Comparison of ENCODE assay signal across 8 cellular contexts in the genomic region with DNA sequence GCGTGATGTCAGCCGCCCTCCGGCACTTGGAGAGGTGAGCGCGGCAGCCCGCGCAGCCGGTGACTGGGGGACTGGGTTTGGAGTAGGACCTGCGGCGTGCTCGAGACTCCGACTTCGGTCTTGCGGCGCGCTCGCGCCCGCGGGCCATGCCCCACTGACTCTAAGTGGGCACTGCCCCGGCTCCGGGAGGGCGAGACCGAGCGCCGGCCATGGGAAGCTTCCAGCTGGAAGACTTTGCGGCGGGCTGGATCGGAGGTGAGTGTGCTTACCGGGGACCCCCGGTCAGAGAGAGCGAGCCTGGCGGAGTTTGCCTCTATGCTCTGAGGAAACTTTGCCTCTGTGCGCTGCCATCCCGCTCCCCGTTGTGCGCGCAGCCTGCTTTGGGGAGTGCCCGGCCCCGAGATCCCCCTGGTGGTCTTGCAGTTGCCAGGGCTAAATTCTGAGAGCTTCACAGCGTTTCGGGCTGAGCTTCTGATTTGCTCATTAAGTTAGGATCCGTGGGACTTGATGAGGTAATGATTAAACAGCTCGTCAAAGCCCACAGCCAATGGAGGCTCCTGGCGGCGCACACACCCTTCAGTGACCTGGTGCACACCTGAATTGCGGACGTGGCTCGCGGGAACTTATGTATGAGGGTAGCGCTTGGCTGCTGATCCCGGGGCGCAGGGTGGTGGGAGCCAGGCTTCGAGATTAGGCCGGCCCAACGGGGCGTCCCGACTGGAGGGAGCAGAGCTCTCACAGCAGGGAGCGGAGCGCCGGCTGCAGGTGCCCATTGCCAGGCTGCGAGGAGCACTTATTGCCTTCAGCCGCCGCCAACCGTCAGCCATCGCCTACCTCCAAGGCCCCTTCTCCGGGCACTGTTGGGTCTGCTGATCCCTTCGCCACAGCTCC. TPM values are rescaled to one million over a fixed set of nuclear protein-coding genes. Genes with fewer than 3 reads are reported as not detected.
DNase-seq lines count a peak whose midpoint lies in the region; ATAC-seq and TF ChIP-seq lines count a peak whose summit lies in the region.

A gene with protein sequence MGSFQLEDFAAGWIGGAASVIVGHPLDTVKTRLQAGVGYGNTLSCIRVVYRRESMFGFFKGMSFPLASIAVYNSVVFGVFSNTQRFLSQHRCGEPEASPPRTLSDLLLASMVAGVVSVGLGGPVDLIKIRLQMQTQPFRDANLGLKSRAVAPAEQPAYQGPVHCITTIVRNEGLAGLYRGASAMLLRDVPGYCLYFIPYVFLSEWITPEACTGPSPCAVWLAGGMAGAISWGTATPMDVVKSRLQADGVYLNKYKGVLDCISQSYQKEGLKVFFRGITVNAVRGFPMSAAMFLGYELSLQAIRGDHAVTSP (plus strand): TSS at position 25 of the 891 bp plus-strand sequence. CDS start 185 bp downstream, at position 210.

- no peaks in the 10 kb centered on the region for H3K36me3 ChIP-seq in right lobe of liver
- H3K36me3 ChIP-seq in stomach = no peaks in the 10 kb centered on the region

- H3K4me1 ChIP-seq in right lobe of liver (no peaks in the 10 kb centered on the region), stomach (peaks cover 12 to 20% (median 14%) of the 10 kb centered on the region in 4 donors)

- no peaks in the 10 kb centered on the region for H3K9me3 ChIP-seq in right lobe of liver
- H3K9me3 ChIP-seq in stomach = peaks cover 0 to 12% (median 9%) of the 10 kb centered on the region in 4 donors

- H3K4me1 Mint-ChIP-seq in HFFc6 (ENCODE audit: low read depth) = peaks cover 5% of the 10 kb centered on the region; the same call in 1 of the 2 replicates

- TF ChIP-seq POLR2A in right lobe of liver (IDR thresholded peaks at IDR 0.05) (no peak), stomach (IDR thresholded peaks at IDR 0.05) (no peak)

- intact Hi-C loops in right lobe of liver (cut with DNase I) (loop anchor here in 1 of 2 donors (10.0 kb wide), 1 partner anchor 270 kb away; no protein-coding TSS in a partner anchor), stomach (cut with DNase I; ENCODE audit: low total_unique reads) (no loop called here)

- no peak for TF ChIP-seq EP300 in stomach (IDR thresholded peaks at IDR 0.05)

- peak within 1 kb of the TSS; percentile 24; the same call in 1 of the 2 replicates for H3K4me3 Mint-ChIP-seq in HFFc6

- peak; percentile 90 to 93 (median 92) for ATAC-seq in right lobe of liver
- no peak for ATAC-seq in GM19455 (IDR thresholded peaks at IDR 0.05; ENCODE audit: unreplicated experiment)
- ATAC-seq in GM21381 (IDR thresholded peaks at IDR 0.05; ENCODE audit: unreplicated experiment) = no peak

- no peaks in the 10 kb centered on the region; the same call in 1 of the 2 replicates for H3K9me3 Mint-ChIP-seq in HFFc6

- WGBS in right lobe of liver (ENCODE audit: insufficient coverage, low coverage, low lambda C conversion rate, missing lambda C conversion rate) = 11% methylated on average over 7 of the region's 68 CpGs
- WGBS in stomach, 5 donors = 1 to 5% (median 3%) methylated on average over 46 to 68 of the region's 68 CpGs

- H3K36me3 Mint-ChIP-seq in HFFc6 (ENCODE audit: low read depth) = no peaks in the 10 kb centered on the region

- no peaks in the 10 kb centered on the region for H3K27me3 ChIP-seq in right lobe of liver
- H3K27me3 ChIP-seq in stomach = peaks cover 4 to 76% (median 38%) of the 10 kb centered on the region in 3 donors

- H3K27me3 Mint-ChIP-seq in HFFc6 (ENCODE audit: insufficient read depth) = peaks cover 26% of the 10 kb centered on the region

- DNase-seq in Daoy (ENCODE audit: low read depth) (peak; percentile 81), HFFc6 (no peak), NCI-H748 (lab: John Stamatoyannopoulos, UW; ENCODE audit: unreplicated experiment) (peak; percentile 86), choroid plexus epithelial cell (ENCODE audit: low read depth) (no peak), right lobe of liver (peak; percentile 71 to 82 (median 80)), stomach (peak; percentile 40)

- H3K27ac ChIP-seq in right lobe of liver = peak within 1 kb of the TSS in 1 of 3 donors; percentile 69
- H3K27ac ChIP-seq in stomach = no peak within 1 kb of the TSS

- H3K27ac Mint-ChIP-seq in HFFc6 = no peak within 1 kb of the TSS

- peak; percentile 48 for TF ChIP-seq CTCF in HFFc6 (IDR thresholded peaks at IDR 0.05)
- TF ChIP-seq CTCF in choroid plexus epithelial cell (conservative IDR thresholded peaks at IDR 0.05; ENCODE audit: low read depth, low read length) = no peak
- peak in 3 of 4 donors; percentile 34 to 66 (median 62) for TF ChIP-seq CTCF in right lobe of liver (IDR thresholded peaks at IDR 0.05)
- peak in 1 of 7 experiments; percentile 6 for TF ChIP-seq CTCF in stomach (IDR thresholded peaks at IDR 0.05)

- H3K4me3 ChIP-seq in choroid plexus epithelial cell (ENCODE audit: low read depth, low read length) (peak within 1 kb of the TSS; percentile 30), right lobe of liver (peak within 1 kb of the TSS; percentile 41 to 54 (median 42)), stomach (peak within 1 kb of the TSS; percentile 36 to 51 (median 46))

RNA-seq across cellular contexts. Expression of the gene that starts here (rescaled TPM):
- total RNA-seq in Daoy (2014; rRNA removed; shearing (Covaris generic)) = not detected in 2 replicates
- total RNA-seq in HFFc6 (2021; fragmentation: NEBNext Ultra II Directional; extraction: Animal tissue kit (Norgen Biotek cat#: 25700)) = not detected
- total RNA-seq in right lobe of liver (1 to 10 TPM in 1 of 6 experiments, under 1 TPM in 4, not detected in 1; 0.39 to 5.3 (median 0.80) TPM), stomach (under 1 TPM in 1 of 5 donors, not detected in 4; 0.37 TPM)
- under 1 TPM in 1 of 3 donors, not detected in 2; 0.13 TPM for polyA plus RNA-seq in stomach

Comparison
In these comparisons a context has a peak if more than half of its experiments do, and no peak if none do; other contexts are left out.
1. Peak in DNase-seq in Daoy; RNA of the gene not detected or under 1 TPM.
2. Peak in DNase-seq and H3K4me3 ChIP-seq in stomach; RNA of the gene not detected or under 1 TPM.
3. DNase-seq: peak in NCI-H748 (single experiment) and right lobe of liver (3 of 3); none in HFFc6 (single experiment) and choroid plexus epithelial cell (single experiment).
4. ATAC-seq: peak in right lobe of liver (4 of 4); none in GM19455 (single experiment) and GM21381 (single experiment).
5. Peak in every context shown above with its lines, with median percentiles within 50 percentile points of each other: H3K4me3 ChIP-seq.